Comparison of ENCODE assay signal across 2 cellular contexts in the genomic region with DNA sequence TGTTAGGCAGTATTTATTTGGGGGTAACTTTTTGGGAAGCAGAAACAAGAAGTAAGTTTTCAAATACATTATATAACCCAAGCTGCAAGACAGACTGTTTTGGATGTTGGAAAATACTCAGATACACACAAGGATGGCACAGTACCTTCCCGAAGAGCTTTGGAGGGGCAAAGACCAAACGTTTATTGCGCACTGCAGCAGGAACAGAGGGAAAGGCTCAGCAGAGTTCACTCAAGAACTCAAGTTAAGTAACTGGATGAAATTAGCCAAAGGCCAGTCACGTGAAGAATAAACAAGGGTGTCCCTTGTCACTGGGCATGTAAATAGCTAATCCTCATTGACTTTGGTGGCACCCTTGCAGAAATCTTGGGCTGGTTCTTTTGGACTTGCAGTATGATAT.
TF ChIP-seq lines count a peak whose summit lies in the region.

No MANE protein-coding gene starts in this region.

TF ChIP-seq in liver, 16 proteins besides CTCF, POLR2A, EP300 and RAD21:
- peak in 1 of 2 donors; percentile 11 for TF ChIP-seq RXRA (IDR thresholded peaks at IDR 0.05)
- peak; percentile 18 to 21 for TF ChIP-seq HNF4A (conservative IDR thresholded peaks at IDR 0.05)
- no peak for TF ChIP-seq GABPA (IDR thresholded peaks at IDR 0.05 in 1 of 2, conservative IDR thresholded peaks at IDR 0.05 in 1 of 2)

TF ChIP-seq in HepG2, 621 proteins besides CTCF, POLR2A, EP300 and RAD21:
- TF ChIP-seq ZNF891 (CRISPR knock-in tag; IDR thresholded peaks at IDR 0.05) (no peak), SRSF1 (optimal IDR thresholded peaks at IDR 0.05; ENCODE audit: low read depth, low read length) (no peak), ZNF572 (CRISPR knock-in tag; IDR thresholded peaks at IDR 0.05) (no peak), CBFB (CRISPR knock-in tag; IDR thresholded peaks at IDR 0.05) (no peak), ZNF839 (CRISPR knock-in tag; IDR thresholded peaks at IDR 0.05; ENCODE audit: borderline replicate concordance) (no peak), SIX1 (CRISPR knock-in tag; IDR thresholded peaks at IDR 0.05; ENCODE audit: borderline replicate concordance) (no peak), CBX5 (CRISPR knock-in tag; IDR thresholded peaks at IDR 0.05; ENCODE audit: borderline replicate concordance) (no peak), NAIF1 (CRISPR knock-in tag; IDR thresholded peaks at IDR 0.05; ENCODE audit: borderline replicate concordance) (no peak), FOXK1 (CRISPR knock-in tag; IDR thresholded peaks at IDR 0.05; ENCODE audit: borderline replicate concordance, low read depth) (no peak), ZNF326 (CRISPR knock-in tag; IDR thresholded peaks at IDR 0.05; ENCODE audit: borderline replicate concordance) (no peak), EZH2 (conservative IDR thresholded peaks at IDR 0.05; ENCODE audit: low read depth, low read length) (no peak), PAF1 (CRISPR knock-in tag; IDR thresholded peaks at IDR 0.05) (no peak), ONECUT2 (CRISPR knock-in tag; IDR thresholded peaks at IDR 0.05) (no peak), KDM4B (CRISPR knock-in tag; IDR thresholded peaks at IDR 0.05) (no peak), PHF20 (CRISPR knock-in tag; IDR thresholded peaks at IDR 0.05) (no peak)
- TF ChIP-seq, protein P1, sequence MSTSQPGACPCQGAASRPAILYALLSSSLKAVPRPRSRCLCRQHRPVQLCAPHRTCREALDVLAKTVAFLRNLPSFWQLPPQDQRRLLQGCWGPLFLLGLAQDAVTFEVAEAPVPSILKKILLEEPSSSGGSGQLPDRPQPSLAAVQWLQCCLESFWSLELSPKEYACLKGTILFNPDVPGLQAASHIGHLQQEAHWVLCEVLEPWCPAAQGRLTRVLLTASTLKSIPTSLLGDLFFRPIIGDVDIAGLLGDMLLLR (CRISPR knock-in tag; IDR thresholded peaks at IDR 0.05): no peak
- TF ChIP-seq, protein P2, sequence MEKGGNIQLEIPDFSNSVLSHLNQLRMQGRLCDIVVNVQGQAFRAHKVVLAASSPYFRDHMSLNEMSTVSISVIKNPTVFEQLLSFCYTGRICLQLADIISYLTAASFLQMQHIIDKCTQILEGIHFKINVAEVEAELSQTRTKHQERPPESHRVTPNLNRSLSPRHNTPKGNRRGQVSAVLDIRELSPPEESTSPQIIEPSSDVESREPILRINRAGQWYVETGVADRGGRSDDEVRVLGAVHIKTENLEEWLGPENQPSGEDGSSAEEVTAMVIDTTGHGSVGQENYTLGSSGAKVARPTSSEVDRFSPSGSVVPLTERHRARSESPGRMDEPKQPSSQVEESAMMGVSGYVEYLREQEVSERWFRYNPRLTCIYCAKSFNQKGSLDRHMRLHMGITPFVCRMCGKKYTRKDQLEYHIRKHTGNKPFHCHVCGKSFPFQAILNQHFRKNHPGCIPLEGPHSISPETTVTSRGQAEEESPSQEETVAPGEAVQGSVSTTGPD (CRISPR knock-in tag; IDR thresholded peaks at IDR 0.05): no peak
- TF ChIP-seq, protein P3, sequence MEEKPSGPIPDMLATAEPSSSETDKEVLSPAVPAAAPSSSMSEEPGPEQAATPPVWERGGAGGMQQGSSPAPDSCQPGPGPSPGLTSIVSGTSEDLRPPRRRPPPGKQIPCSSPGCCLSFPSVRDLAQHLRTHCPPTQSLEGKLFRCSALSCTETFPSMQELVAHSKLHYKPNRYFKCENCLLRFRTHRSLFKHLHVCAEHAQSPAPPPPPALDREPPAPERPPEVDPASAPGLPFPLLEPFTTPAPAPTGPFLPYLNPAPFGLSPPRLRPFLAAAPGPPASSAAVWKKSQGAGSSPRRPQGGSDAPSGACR (CRISPR knock-in tag; IDR thresholded peaks at IDR 0.05): no peak
- TF ChIP-seq, protein P4, sequence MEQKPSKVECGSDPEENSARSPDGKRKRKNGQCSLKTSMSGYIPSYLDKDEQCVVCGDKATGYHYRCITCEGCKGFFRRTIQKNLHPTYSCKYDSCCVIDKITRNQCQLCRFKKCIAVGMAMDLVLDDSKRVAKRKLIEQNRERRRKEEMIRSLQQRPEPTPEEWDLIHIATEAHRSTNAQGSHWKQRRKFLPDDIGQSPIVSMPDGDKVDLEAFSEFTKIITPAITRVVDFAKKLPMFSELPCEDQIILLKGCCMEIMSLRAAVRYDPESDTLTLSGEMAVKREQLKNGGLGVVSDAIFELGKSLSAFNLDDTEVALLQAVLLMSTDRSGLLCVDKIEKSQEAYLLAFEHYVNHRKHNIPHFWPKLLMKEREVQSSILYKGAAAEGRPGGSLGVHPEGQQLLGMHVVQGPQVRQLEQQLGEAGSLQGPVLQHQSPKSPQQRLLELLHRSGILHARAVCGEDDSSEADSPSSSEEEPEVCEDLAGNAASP (CRISPR knock-in tag; IDR thresholded peaks at IDR 0.05; ENCODE audit: borderline replicate concordance): no peak
